Comparison of ENCODE assay signal across 4 cellular contexts in the genomic region with DNA sequence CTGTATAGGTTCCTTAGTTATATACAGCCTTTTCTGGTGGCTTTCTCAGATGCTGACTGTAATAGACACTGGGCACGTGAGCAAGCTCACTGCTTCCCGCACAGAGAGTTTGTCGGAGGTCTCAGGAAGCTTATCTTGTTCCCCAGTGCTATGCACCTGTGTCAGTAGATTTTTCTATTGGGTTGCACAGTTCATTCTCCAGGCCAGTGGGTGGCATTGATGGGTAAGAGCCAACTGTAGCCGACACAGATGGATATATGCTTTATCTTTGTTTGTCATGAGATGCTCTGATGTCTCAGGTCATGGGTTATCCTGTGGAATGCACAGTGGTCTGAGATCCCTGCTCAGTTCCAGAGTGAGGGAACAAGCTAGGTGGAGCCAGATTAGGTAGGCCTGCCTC.
"Had no signal": no experiment of that assay in that cellular context is flagged by ENCODE, and none has a peak within 500 bp of the region (broad histone marks: within the 10 kb centered on the region; RNA-seq: fewer than 3 reads in every experiment).

No MANE protein-coding gene starts in this region.

- H3K4me3 ChIP-seq: GM23338 had no signal

- DNase-seq: H9, HCEC 1CT, KG1 had no signal

- H2AFZ ChIP-seq: GM23338 had no signal

- H3K4me2 ChIP-seq: GM23338 had no signal
